ENCODE assay signal across 24 cellular contexts in the genomic region with DNA sequence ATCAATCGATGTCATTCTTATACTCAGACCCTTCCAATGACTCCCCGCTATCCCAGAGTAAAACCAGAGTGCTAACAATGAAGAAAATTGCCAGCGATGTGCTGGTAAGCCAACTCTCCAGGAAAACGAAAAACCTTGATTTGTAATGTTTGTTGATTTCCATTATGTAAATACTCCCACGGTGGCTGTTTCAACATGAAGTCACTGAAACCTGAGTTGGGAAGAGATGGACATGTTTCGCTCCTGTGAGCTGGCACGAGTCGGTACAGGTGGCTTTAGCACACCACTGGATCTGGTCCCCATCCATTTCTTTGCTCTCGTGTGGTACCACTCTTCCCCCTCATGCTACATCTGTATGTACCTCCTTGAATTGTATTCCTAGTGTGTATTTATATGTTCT. TPM values are rescaled to one million over a fixed set of nuclear protein-coding genes. Genes with fewer than 3 reads are reported as not detected.
DNase-seq lines count a peak whose midpoint lies in the region; ATAC-seq and TF ChIP-seq lines count a peak whose summit lies in the region.
"Had no signal": no experiment of that assay in that cellular context is flagged by ENCODE, and none has a peak within 500 bp of the region (broad histone marks: within the 10 kb centered on the region; RNA-seq: fewer than 3 reads in every experiment).

No MANE protein-coding gene starts in this region.

- peak overlapping the region; percentile 8; the same call in 1 of the 2 replicates for H3K27ac Mint-ChIP-seq in HFFc6
- peak overlapping the region; percentile 18 for H3K27ac Mint-ChIP-seq in activated T-helper 17 cell treated with anti-CD3 and anti-CD28 coated beads, Interleukin-2, amount 50 U/mL, for 72 hours

- H3K36me3 ChIP-seq in right lobe of liver = peaks cover 0 to 25% (median 5%) of the 10 kb centered on the region in 4 donors

- H3K4me3 Mint-ChIP-seq in HFFc6 = no peak overlapping the region; the same call in 1 of the 2 replicates
- no peak overlapping the region for H3K4me3 Mint-ChIP-seq in activated T-helper 17 cell treated with anti-CD3 and anti-CD28 coated beads, Interleukin-2, amount 50 U/mL, for 72 hours
- H3K4me3 Mint-ChIP-seq: brain; naive thymus-derived CD4-positive, alpha-beta T cell had no signal

- H3K27me3 Mint-ChIP-seq in HFFc6 (ENCODE audit: insufficient read depth) = peaks cover 12% of the 10 kb centered on the region
- H3K27me3 Mint-ChIP-seq in activated T-helper 17 cell treated with anti-CD3 and anti-CD28 coated beads, Interleukin-2, amount 50 U/mL, for 72 hours = no peaks in the 10 kb centered on the region
- H3K27me3 Mint-ChIP-seq: brain; naive thymus-derived CD4-positive, alpha-beta T cell had no signal

- H3K9me3 ChIP-seq in right lobe of liver = no peaks in the 10 kb centered on the region
- H3K9me3 ChIP-seq: gastrocnemius medialis, lower lobe of right lung, MG63, SK-N-SH, upper lobe of right lung had no signal

- 29% methylated on average over 9 of the region's 9 CpGs for WGBS in right lobe of liver (ENCODE audit: insufficient coverage, low coverage, low lambda C conversion rate, missing lambda C conversion rate)

- peak overlapping the region; percentile 0 to 37 (median 13) for H3K27ac ChIP-seq in right lobe of liver
- H3K27ac ChIP-seq: 22Rv1, GM23248, lower lobe of right lung, skin epidermis, upper lobe of right lung had no signal

- no peaks in the 10 kb centered on the region for H3K27me3 ChIP-seq in right lobe of liver
- H3K27me3 ChIP-seq: gastrocnemius medialis, MG63, upper lobe of right lung had no signal

- ATAC-seq in activated T-helper 17 cell treated with anti-CD3 and anti-CD28 coated beads, Interleukin-2, amount 50 U/mL, for 72 hours (replicated peaks) = no peak
- ATAC-seq in right lobe of liver = peak; percentile 91 to 94 (median 92)
- ATAC-seq: gastrocnemius medialis; lower lobe of right lung; naive thymus-derived CD4-positive, alpha-beta T cell; upper lobe of right lung had no signal

- TF ChIP-seq CTCF in HFFc6 (IDR thresholded peaks at IDR 0.05) = no peak
- no peak for TF ChIP-seq CTCF in right lobe of liver (IDR thresholded peaks at IDR 0.05)

- intact Hi-C loops in right lobe of liver (cut with DNase I) = loop anchor here in 1 of 2 donors (10.0 kb wide), 1 partner anchor 213 kb away; no protein-coding TSS in a partner anchor

- peaks cover 62% of the 10 kb centered on the region for H3K36me3 Mint-ChIP-seq in HFFc6 (ENCODE audit: low read depth)
- peaks cover 93% of the 10 kb centered on the region for H3K36me3 Mint-ChIP-seq in activated T-helper 17 cell treated with anti-CD3 and anti-CD28 coated beads, Interleukin-2, amount 50 U/mL, for 72 hours (ENCODE audit: low read depth)

- peaks cover 0 to 14% (median 4%) of the 10 kb centered on the region in 4 donors for H3K4me1 ChIP-seq in right lobe of liver
- H3K4me1 ChIP-seq: gastrocnemius medialis, lower lobe of right lung, upper lobe of right lung had no signal

- H3K9me3 Mint-ChIP-seq in HFFc6 = no peaks in the 10 kb centered on the region
- H3K9me3 Mint-ChIP-seq in activated T-helper 17 cell treated with anti-CD3 and anti-CD28 coated beads, Interleukin-2, amount 50 U/mL, for 72 hours = no peaks in the 10 kb centered on the region
- H3K9me3 Mint-ChIP-seq: brain; naive thymus-derived CD4-positive, alpha-beta T cell had no signal

- no peak overlapping the region for H3K4me3 ChIP-seq in right lobe of liver
- H3K4me3 ChIP-seq: gastrocnemius medialis, GM23248, lower lobe of right lung, MG63, skin epidermis, upper lobe of right lung had no signal

- DNase-seq in NCI-H2029 (lab: John Stamatoyannopoulos, UW) = peak; percentile 3
- no peak for DNase-seq in NCI-H2029 treated with DMSO at 0.1 percent for 48 hours (lab: John Stamatoyannopoulos, UW)
- no peak for DNase-seq in HFFc6
- DNase-seq in right lobe of liver = peak; percentile 59 to 70 (median 61)
- DNase-seq in NCI-H446 treated with DMSO at 0.1 percent for 48 hours (lab: John Stamatoyannopoulos, UW) = no peak
- DNase-seq in NCI-H524 (lab: John Stamatoyannopoulos, UW) = no peak
- DNase-seq in pons (ENCODE audit: low spot score) = no peak
- DNase-seq: activated CD4-positive, alpha-beta T cell treated with anti-CD3 and anti-CD28 coated beads, Interleukin-2, amount 50 U/mL, for 4 hours; activated naive CD4-positive, alpha-beta T cell treated with Interleukin-2 at 50 U/mL for 16 hours; gastrocnemius medialis; GM23248; KBM-7; lower lobe of right lung; MG63; naive thymus-derived CD4-positive, alpha-beta T cell; NCI-H1417; occipital lobe; SK-N-SH; stimulated activated naive CD4-positive, alpha-beta T cell; upper lobe of right lung had no signal

- H3K4me1 Mint-ChIP-seq in HFFc6 (ENCODE audit: low read depth) = no peaks in the 10 kb centered on the region
- peaks cover 4% of the 10 kb centered on the region for H3K4me1 Mint-ChIP-seq in activated T-helper 17 cell treated with anti-CD3 and anti-CD28 coated beads, Interleukin-2, amount 50 U/mL, for 72 hours
- H3K4me1 Mint-ChIP-seq: brain had no signal

- no peak for TF ChIP-seq POLR2A in right lobe of liver (IDR thresholded peaks at IDR 0.05)

RNA-seq across cellular contexts. Expression of gene AP3M1, which starts 52.9 kb away (rescaled TPM):
- 10 to 100 TPM; 41.4 to 51.5 (median 47.0) TPM for total RNA-seq in HFFc6 (2021; fragmentation: NEBNext Ultra II Directional; extraction: Animal tissue kit (Norgen Biotek cat#: 25700))
- 10 to 100 TPM; 32.5 to 55.0 TPM for total RNA-seq in activated T-helper 17 cell treated with anti-CD3 and anti-CD28 coated beads, Interleukin-2, amount 50 U/mL, for 72 hours
- total RNA-seq in right lobe of liver = 10 to 100 TPM; 16.2 to 22.4 (median 19.9) TPM

RNA-seq across cellular contexts. Expression of gene ADK, which starts 53.2 kb away (rescaled TPM):
- total RNA-seq in HFFc6 (2021; fragmentation: NEBNext Ultra II Directional; extraction: Animal tissue kit (Norgen Biotek cat#: 25700)) = 10 to 100 TPM; 74.1 to 97.6 (median 86.0) TPM
- total RNA-seq in activated T-helper 17 cell treated with anti-CD3 and anti-CD28 coated beads, Interleukin-2, amount 50 U/mL, for 72 hours = 10 to 100 TPM; 51.4 to 72.1 TPM
- 10 to 100 TPM; 54.2 to 92.5 (median 63.5) TPM for total RNA-seq in right lobe of liver

Comparison
In these comparisons a context has a peak if more than half of its experiments do, and no peak if none do; other contexts are left out.
1. DNase-seq: peak in NCI-H2029 (single experiment) and right lobe of liver (3 of 3); none in NCI-H2029 treated with DMSO at 0.1 percent for 48 hours (single experiment), HFFc6 (single experiment), NCI-H446 treated with DMSO at 0.1 percent for 48 hours (single experiment), NCI-H524 (0 of 2) and pons (single experiment).